In genomic region chr5:103177543-103177942, GRCh38 we compare ENCODE assay signal across 19 cellular contexts.
"Had no signal": no experiment of that assay in that cellular context is flagged by ENCODE, and none has a peak within 500 bp of the region (broad histone marks: within the 10 kb centered on the region; RNA-seq: fewer than 3 reads in every experiment).

No MANE protein-coding gene starts in this region.

- H3K4me3 ChIP-seq: coronary artery, heart left ventricle, psoas muscle, right lobe of liver, suprapubic skin, thyroid gland had no signal

- H3K9me3 Mint-ChIP-seq: naive thymus-derived CD4-positive, alpha-beta T cell; stimulated activated effector memory CD8-positive, alpha-beta T cell treated with anti-CD3 and anti-CD28 coated beads, Interleukin-12 subunit alpha, Interleukin-12 subunit beta, amount 100 ng/mL, for 72 hours; type B pancreatic cell had no signal

- H3K27ac Mint-ChIP-seq: stimulated activated effector memory CD8-positive, alpha-beta T cell treated with anti-CD3 and anti-CD28 coated beads, Interleukin-12 subunit alpha, Interleukin-12 subunit beta, amount 100 ng/mL, for 72 hours; type B pancreatic cell had no signal

- H3K9me3 ChIP-seq: heart left ventricle, neutrophil, psoas muscle, right lobe of liver, suprapubic skin, thyroid gland had no signal

- H3K27me3 ChIP-seq: heart left ventricle, neutrophil, right lobe of liver, suprapubic skin, thyroid gland had no signal

- DNase-seq: effector CD8-positive, alpha-beta T cell; foreskin melanocyte; heart left ventricle; hippocampal formation; kidney glomerular epithelial cell; naive thymus-derived CD4-positive, alpha-beta T cell; psoas muscle; retina; right lobe of liver; stimulated activated CD4-positive, alpha-beta T cell treated with anti-CD3 and anti-CD28 coated beads, Interleukin-4, amount 100 ng/mL, for 1 hour; stimulated activated CD8-positive, alpha-beta memory T cell treated with anti-CD3 and anti-CD28 coated beads, Interleukin-4, amount 100 ng/mL, for 48 hours; stimulated activated naive CD8-positive, alpha-beta T cell treated with anti-CD3 and anti-CD28 coated beads, Interleukin-15, Interleukin-2, amounts not matched to agents 100 U/mL and 50 U/mL, for 24 hours; thyroid gland had no signal

- H3K4me3 Mint-ChIP-seq: naive thymus-derived CD4-positive, alpha-beta T cell; stimulated activated effector memory CD8-positive, alpha-beta T cell treated with anti-CD3 and anti-CD28 coated beads, Interleukin-12 subunit alpha, Interleukin-12 subunit beta, amount 100 ng/mL, for 72 hours; type B pancreatic cell had no signal

- H3K27me3 Mint-ChIP-seq: naive thymus-derived CD4-positive, alpha-beta T cell; type B pancreatic cell had no signal

- H3K4me1 Mint-ChIP-seq: stimulated activated effector memory CD8-positive, alpha-beta T cell treated with anti-CD3 and anti-CD28 coated beads, Interleukin-12 subunit alpha, Interleukin-12 subunit beta, amount 100 ng/mL, for 72 hours had no signal

- ATAC-seq: esophagus mucosa; heart left ventricle; naive thymus-derived CD4-positive, alpha-beta T cell; psoas muscle; right lobe of liver; stimulated activated effector memory CD8-positive, alpha-beta T cell treated with anti-CD3 and anti-CD28 coated beads, Interleukin-12 subunit alpha, Interleukin-12 subunit beta, amount 100 ng/mL, for 72 hours; stimulated activated naive CD8-positive, alpha-beta T cell treated with anti-CD3 and anti-CD28 coated beads, Interleukin-15, Interleukin-2, amounts not matched to agents 100 U/mL and 50 U/mL, for 24 hours had no signal

- H3K4me1 ChIP-seq: heart left ventricle, psoas muscle, right lobe of liver, suprapubic skin, thyroid gland had no signal

- H3K27ac ChIP-seq: coronary artery, heart left ventricle, neutrophil, psoas muscle, right lobe of liver, suprapubic skin, thyroid gland had no signal
